15 cellular contexts compared by ENCODE assay signal in the genomic region with DNA sequence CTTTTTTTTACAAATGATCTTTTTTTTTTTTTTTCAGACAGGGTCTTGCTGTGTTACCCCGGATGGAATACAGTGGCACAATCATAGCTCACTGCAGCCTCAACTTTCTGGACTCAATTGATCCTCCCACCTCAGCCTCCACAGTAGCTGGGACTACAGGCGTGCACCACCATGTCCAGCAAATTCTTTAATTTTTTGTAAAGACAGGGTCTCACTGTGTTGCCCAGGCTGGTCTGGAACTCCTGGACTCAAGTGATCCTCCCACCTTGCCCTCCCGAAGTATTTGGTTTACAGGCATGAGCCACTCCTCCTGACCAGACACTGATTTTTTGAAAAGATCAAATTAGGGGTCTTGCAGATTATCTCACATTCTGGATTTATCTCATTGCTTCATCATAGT. TPM values are rescaled to one million over a fixed set of nuclear protein-coding genes. Genes with fewer than 3 reads are reported as not detected.
DNase-seq lines count a peak whose midpoint lies in the region; ATAC-seq and TF ChIP-seq lines count a peak whose summit lies in the region.
"Had no signal": no experiment of that assay in that cellular context is flagged by ENCODE, and none has a peak within 500 bp of the region (broad histone marks: within the 10 kb centered on the region; RNA-seq: fewer than 3 reads in every experiment).

No MANE protein-coding gene starts in this region.

- ATAC-seq in activated CD8-positive, alpha-beta memory T cell treated with anti-CD3 and anti-CD28 coated beads, Interleukin-2, amount 10 ng/mL, durations not matched to agents 7 days and 5 days = no peak
- no peak for ATAC-seq in activated naive CD8-positive, alpha-beta T cell treated with anti-CD3 and anti-CD28 coated beads, Interleukin-2, amount 10 ng/mL, durations not matched to agents 7 days and 5 days (ENCODE audit: low read depth)
- ATAC-seq: gastroesophageal sphincter, pancreas had no signal

- no peak for DNase-seq in activated CD8-positive, alpha-beta memory T cell treated with anti-CD3 and anti-CD28 coated beads, Interleukin-2, amount 10 ng/mL, durations not matched to agents 7 days and 5 days
- DNase-seq in activated CD8-positive, alpha-beta memory T cell treated with anti-CD3 and anti-CD28 coated beads for 24 hours = no peak
- DNase-seq in LNCaP clone FGC (ENCODE audit: low read depth) = no peak
- DNase-seq in activated naive CD8-positive, alpha-beta T cell treated with anti-CD3 and anti-CD28 coated beads, Interleukin-2, amount 10 ng/mL, durations not matched to agents 7 days and 5 days = no peak
- DNase-seq in nephron progenitor cell = no peak
- no peak for DNase-seq in stomach
- no peak for DNase-seq in NCI-H187 (lab: John Stamatoyannopoulos, UW)
- DNase-seq in activated CD4-positive, CD25-positive, alpha-beta regulatory T cell treated with anti-CD3 and anti-CD28 coated beads, Interleukin-2, amount 50 U/mL, for 72 hours = no peak
- DNase-seq: activated naive CD4-positive, alpha-beta T cell treated with Interleukin-2 at 50 U/mL for 16 hours; central memory CD4-positive, alpha-beta T cell; mesenchymal stem cell; pancreas; SK-N-SH had no signal

- CTCF ChIA-PET in activated CD8-positive, alpha-beta memory T cell treated with anti-CD3 and anti-CD28 coated beads, Interleukin-2, amount 10 ng/mL, durations not matched to agents 7 days and 5 days (lab: Charles Lee) = interaction anchor here (1.6 kb wide), 1 partner anchor 118 kb away, joined by 6 read pairs; no protein-coding TSS in a partner anchor

- no peaks in the 10 kb centered on the region for H3K36me3 ChIP-seq in stomach
- H3K36me3 ChIP-seq: gastroesophageal sphincter, pancreas, suprapubic skin had no signal

- TF ChIP-seq POLR2A in stomach (IDR thresholded peaks at IDR 0.05) = no peak

- no peaks in the 10 kb centered on the region for H3K9me3 Mint-ChIP-seq in activated CD8-positive, alpha-beta memory T cell treated with anti-CD3 and anti-CD28 coated beads, Interleukin-2, amount 10 ng/mL, durations not matched to agents 7 days and 5 days (ENCODE audit: low read depth)
- H3K9me3 Mint-ChIP-seq in activated naive CD8-positive, alpha-beta T cell treated with anti-CD3 and anti-CD28 coated beads, Interleukin-2, amount 10 ng/mL, durations not matched to agents 7 days and 5 days = no peaks in the 10 kb centered on the region
- H3K9me3 Mint-ChIP-seq in nephron progenitor cell = no peaks in the 10 kb centered on the region

- H3K27me3 Mint-ChIP-seq in activated CD8-positive, alpha-beta memory T cell treated with anti-CD3 and anti-CD28 coated beads, Interleukin-2, amount 10 ng/mL, durations not matched to agents 7 days and 5 days = no peaks in the 10 kb centered on the region
- no peaks in the 10 kb centered on the region for H3K27me3 Mint-ChIP-seq in activated naive CD8-positive, alpha-beta T cell treated with anti-CD3 and anti-CD28 coated beads, Interleukin-2, amount 10 ng/mL, durations not matched to agents 7 days and 5 days
- H3K27me3 Mint-ChIP-seq in nephron progenitor cell (ENCODE audit: low read depth, poor library complexity) = no peaks in the 10 kb centered on the region

- H3K27me3 ChIP-seq in stomach = no peaks in the 10 kb centered on the region
- H3K27me3 ChIP-seq: gastroesophageal sphincter, pancreas, suprapubic skin had no signal

- peak overlapping the region; percentile 50 for H3K4me3 Mint-ChIP-seq in activated CD8-positive, alpha-beta memory T cell treated with anti-CD3 and anti-CD28 coated beads, Interleukin-2, amount 10 ng/mL, durations not matched to agents 7 days and 5 days
- H3K4me3 Mint-ChIP-seq in activated naive CD8-positive, alpha-beta T cell treated with anti-CD3 and anti-CD28 coated beads, Interleukin-2, amount 10 ng/mL, durations not matched to agents 7 days and 5 days = peak overlapping the region; percentile 58
- H3K4me3 Mint-ChIP-seq in nephron progenitor cell = peak overlapping the region; percentile 95

- H3K27ac ChIP-seq in stomach = no peak overlapping the region
- H3K27ac ChIP-seq: gastroesophageal sphincter, suprapubic skin had no signal

- 72 to 85% (median 82%) methylated on average over 3 of the region's 3 CpGs for WGBS in stomach, 5 donors

- intact Hi-C loops in stomach (cut with DNase I; ENCODE audit: low total_unique reads) = no loop called here

- H3K36me3 Mint-ChIP-seq in activated CD8-positive, alpha-beta memory T cell treated with anti-CD3 and anti-CD28 coated beads, Interleukin-2, amount 10 ng/mL, durations not matched to agents 7 days and 5 days = no peaks in the 10 kb centered on the region
- no peaks in the 10 kb centered on the region for H3K36me3 Mint-ChIP-seq in activated naive CD8-positive, alpha-beta T cell treated with anti-CD3 and anti-CD28 coated beads, Interleukin-2, amount 10 ng/mL, durations not matched to agents 7 days and 5 days
- H3K36me3 Mint-ChIP-seq in nephron progenitor cell (ENCODE audit: low read depth) = no peaks in the 10 kb centered on the region

- no peak for TF ChIP-seq CTCF in LNCaP clone FGC (IDR thresholded peaks at IDR 0.05; ENCODE audit: control insufficient read depth, extremely low read depth, insufficient read depth)
- no peak for TF ChIP-seq CTCF in nephron progenitor cell (IDR thresholded peaks at IDR 0.05)
- no peak for TF ChIP-seq CTCF in stomach (IDR thresholded peaks at IDR 0.05)

- peaks cover 9% of the 10 kb centered on the region for H3K4me1 Mint-ChIP-seq in activated CD8-positive, alpha-beta memory T cell treated with anti-CD3 and anti-CD28 coated beads, Interleukin-2, amount 10 ng/mL, durations not matched to agents 7 days and 5 days
- peaks cover 12% of the 10 kb centered on the region for H3K4me1 Mint-ChIP-seq in activated naive CD8-positive, alpha-beta T cell treated with anti-CD3 and anti-CD28 coated beads, Interleukin-2, amount 10 ng/mL, durations not matched to agents 7 days and 5 days
- peaks cover 22% of the 10 kb centered on the region for H3K4me1 Mint-ChIP-seq in nephron progenitor cell

- POLR2A ChIA-PET in activated naive CD8-positive, alpha-beta T cell treated with anti-CD3 and anti-CD28 coated beads, Interleukin-2, amount 10 ng/mL, durations not matched to agents 7 days and 5 days (lab: Charles Lee) = interaction anchor here (0.6 kb wide), 1 partner anchor 10 kb away, joined by 3 read pairs; no protein-coding TSS in a partner anchor

- peak overlapping the region; percentile 54 for H3K27ac Mint-ChIP-seq in activated CD8-positive, alpha-beta memory T cell treated with anti-CD3 and anti-CD28 coated beads, Interleukin-2, amount 10 ng/mL, durations not matched to agents 7 days and 5 days
- no peak overlapping the region for H3K27ac Mint-ChIP-seq in activated naive CD8-positive, alpha-beta T cell treated with anti-CD3 and anti-CD28 coated beads, Interleukin-2, amount 10 ng/mL, durations not matched to agents 7 days and 5 days
- H3K27ac Mint-ChIP-seq in nephron progenitor cell = no peak overlapping the region

- TF ChIP-seq EP300 in stomach (IDR thresholded peaks at IDR 0.05) = no peak

- peaks cover 6 to 16% (median 15%) of the 10 kb centered on the region in 4 donors for H3K4me1 ChIP-seq in stomach

- peak overlapping the region; percentile 97 for H3K4me3 ChIP-seq in LNCaP clone FGC (ENCODE audit: low read depth, low read length)
- H3K4me3 ChIP-seq in stomach = no peak overlapping the region

- H3K9me3 ChIP-seq in stomach = no peaks in the 10 kb centered on the region
- H3K9me3 ChIP-seq: gastroesophageal sphincter, pancreas, SK-N-SH, suprapubic skin had no signal

RNA-seq across cellular contexts. Expression of gene MYBL2, which starts 11.0 kb away (rescaled TPM):
- total RNA-seq in activated CD8-positive, alpha-beta memory T cell treated with anti-CD3 and anti-CD28 coated beads, Interleukin-2, amount 10 ng/mL, durations not matched to agents 7 days and 5 days = 100 to 1,000 TPM; 114 to 118 TPM
- 10 to 100 TPM; 72.6 to 81.1 TPM for total RNA-seq in activated naive CD8-positive, alpha-beta T cell treated with anti-CD3 and anti-CD28 coated beads, Interleukin-2, amount 10 ng/mL, durations not matched to agents 7 days and 5 days
- total RNA-seq in stomach = 10 to 100 TPM in 1 of 5 donors, 1 to 10 TPM in 4; 4.3 to 25.1 (median 5.8) TPM
- 1 to 10 TPM; 4.1 to 9.5 (median 6.4) TPM for polyA plus RNA-seq in stomach
